In the genomic region with DNA sequence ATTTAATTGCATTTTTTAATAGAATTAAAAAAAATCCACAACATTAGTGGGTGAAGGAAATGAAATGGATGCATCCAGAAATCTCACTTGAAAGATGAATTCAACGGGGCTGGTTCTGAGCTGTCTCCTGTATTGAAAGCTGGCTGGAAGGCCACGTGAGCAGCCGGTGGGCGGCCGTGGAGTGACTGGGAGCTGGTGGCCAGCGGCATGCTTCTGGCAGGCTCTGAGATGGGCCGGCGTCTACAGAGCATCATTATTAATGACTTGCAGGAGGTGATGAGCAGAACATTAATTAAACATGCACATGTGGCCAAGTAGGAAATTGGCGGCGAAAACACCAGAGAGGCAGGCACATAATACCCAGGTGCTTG, we compare ENCODE assay signal across 23 cellular contexts.
"Had no signal": no experiment of that assay in that cellular context is flagged by ENCODE, and none has a peak within 500 bp of the region (broad histone marks: within the 10 kb centered on the region; RNA-seq: fewer than 3 reads in every experiment).

No MANE protein-coding gene starts in this region.

- ATAC-seq: activated CD4-positive, CD25-positive, alpha-beta regulatory T cell treated with anti-CD3 and anti-CD28 coated beads, Interleukin-2, amount 50 U/mL, for 24 hours; activated CD8-positive, alpha-beta T cell treated with anti-CD3 and anti-CD28 coated beads for 36 hours; activated T-cell treated with anti-CD3 and anti-CD28 coated beads, Interleukin-2, amount 50 U/mL, for 72 hours; Panc1; Right ventricle myocardium inferior had no signal

- H3K4me1 Mint-ChIP-seq: activated naive CD4-positive, alpha-beta T cell treated with anti-CD3 and anti-CD28 coated beads, Interleukin-2, amount 10 ng/mL, durations not matched to agents 7 days and 5 days; activated naive CD8-positive, alpha-beta T cell treated with anti-CD3 and anti-CD28 coated beads for 36 hours had no signal

- DNase-seq: activated CD4-positive, alpha-beta T cell treated with anti-CD3 and anti-CD28 coated beads for 4 hours; activated CD8-positive, alpha-beta memory T cell treated with anti-CD3 and anti-CD28 coated beads, Interleukin-2, amount 50 U/mL, for 4 hours; activated CD8-positive, alpha-beta T cell treated with anti-CD3 and anti-CD28 coated beads for 36 hours; activated gamma-delta T cell treated with Interleukin-2 at 50 U/mL for 16 hours; activated naive CD4-positive, alpha-beta T cell treated with anti-CD3 and anti-CD28 coated beads, Interleukin-2, amount 10 ng/mL, durations not matched to agents 7 days and 5 days; activated naive CD8-positive, alpha-beta T cell treated with anti-CD3 and anti-CD28 coated beads for 36 hours; activated T-cell treated with anti-CD3 and anti-CD28 coated beads, Interleukin-2, amount 50 U/mL, for 72 hours; Karpas-422; NCI-H1105 treated with DMSO at 0.1 percent for 48 hours; NCI-H1436 treated with DMSO at 0.1 percent for 48 hours; NCI-H187; NCI-H2081; NCI-H446 treated with DMSO at 0.1 percent for 48 hours; NCI-H526; NCI-H774; NK-92 treated with Interleukin-12 subunit alpha and Interleukin-12 subunit beta, amount 100 ng/mL, for 24 hours; OCI-M1; RPMI8226 had no signal

- H3K27ac Mint-ChIP-seq: activated CD8-positive, alpha-beta T cell treated with anti-CD3 and anti-CD28 coated beads for 36 hours; activated naive CD4-positive, alpha-beta T cell treated with anti-CD3 and anti-CD28 coated beads, Interleukin-2, amount 10 ng/mL, durations not matched to agents 7 days and 5 days; activated naive CD8-positive, alpha-beta T cell treated with anti-CD3 and anti-CD28 coated beads for 36 hours; activated T-cell treated with anti-CD3 and anti-CD28 coated beads, Interleukin-2, amount 50 U/mL, for 72 hours; activated T-helper 2 cell treated with anti-CD3 and anti-CD28 coated beads, Interferon-gamma antibody, Interleukin-2, Interleukin-4, amounts not matched to agents 10 μg/mL and 5 μg/mL and 100 μg/mL, durations not matched to agents 14 hours and 24 hours and 36 hours; T-helper 1 cell treated with Interleukin-12 subunit alpha and Interleukin-12 subunit beta and Interleukin-4 antibody, amounts not matched to agents 30 μg/mL and 1 μg/mL, for 36 hours had no signal

- H3K36me3 Mint-ChIP-seq: activated naive CD4-positive, alpha-beta T cell treated with anti-CD3 and anti-CD28 coated beads, Interleukin-2, amount 10 ng/mL, durations not matched to agents 7 days and 5 days; activated naive CD8-positive, alpha-beta T cell treated with anti-CD3 and anti-CD28 coated beads for 36 hours had no signal

- H3K4me3 Mint-ChIP-seq: activated CD8-positive, alpha-beta T cell treated with anti-CD3 and anti-CD28 coated beads for 36 hours; activated naive CD4-positive, alpha-beta T cell treated with anti-CD3 and anti-CD28 coated beads, Interleukin-2, amount 10 ng/mL, durations not matched to agents 7 days and 5 days; activated naive CD8-positive, alpha-beta T cell treated with anti-CD3 and anti-CD28 coated beads for 36 hours; activated T-cell treated with anti-CD3 and anti-CD28 coated beads, Interleukin-2, amount 50 U/mL, for 72 hours; T-helper 1 cell treated with Interleukin-12 subunit alpha and Interleukin-12 subunit beta and Interleukin-4 antibody, amounts not matched to agents 30 μg/mL and 1 μg/mL, for 36 hours had no signal
